In the genomic region with DNA sequence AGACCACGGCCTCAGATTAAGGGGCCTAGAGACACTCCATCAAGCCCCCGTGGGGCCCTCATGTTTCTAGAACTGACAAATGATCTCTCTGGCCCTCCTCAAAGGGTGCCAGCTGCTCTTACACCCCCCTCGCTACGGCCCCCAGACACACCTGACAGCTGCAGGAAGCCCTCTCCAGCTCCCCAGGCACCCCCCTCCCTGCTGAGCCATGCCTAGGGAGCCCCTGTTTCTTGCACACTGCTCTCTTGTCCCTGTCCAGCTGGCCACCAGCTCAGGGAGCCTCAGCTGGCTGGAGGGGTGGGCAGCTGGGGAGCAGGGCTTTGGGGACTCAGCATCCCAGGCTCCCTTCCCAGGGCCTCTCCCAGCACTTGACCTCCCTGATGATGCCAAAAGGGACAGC, we compare ENCODE assay signal across 9 cellular contexts. TPM values are rescaled to one million over a fixed set of nuclear protein-coding genes. Genes with fewer than 3 reads are reported as not detected.
DNase-seq lines count a peak whose midpoint lies in the region; ATAC-seq and TF ChIP-seq lines count a peak whose summit lies in the region.
"Had no signal": no experiment of that assay in that cellular context is flagged by ENCODE, and none has a peak within 500 bp of the region (broad histone marks: within the 10 kb centered on the region; RNA-seq: fewer than 3 reads in every experiment).

No MANE protein-coding gene starts in this region.

- no peak overlapping the region for H3K4me3 Mint-ChIP-seq in activated CD8-positive, alpha-beta memory T cell treated with anti-CD3 and anti-CD28 coated beads, Interleukin-2, amount 10 ng/mL, durations not matched to agents 7 days and 5 days
- H3K4me3 Mint-ChIP-seq in brain, result peak overlapping the region in 4 of 5 experiments; percentile 85 to 91 (median 86)
- no peak overlapping the region for H3K4me3 Mint-ChIP-seq in activated naive CD4-positive, alpha-beta T cell treated with anti-CD3 and anti-CD28 coated beads, Interleukin-2, amount 10 ng/mL, durations not matched to agents 7 days and 5 days

- H3K4me1 Mint-ChIP-seq in activated CD8-positive, alpha-beta memory T cell treated with anti-CD3 and anti-CD28 coated beads, Interleukin-2, amount 10 ng/mL, durations not matched to agents 7 days and 5 days, result peaks cover 32% of the 10 kb centered on the region
- peaks cover 88% of the 10 kb centered on the region for H3K4me1 Mint-ChIP-seq in brain
- peaks cover 36% of the 10 kb centered on the region for H3K4me1 Mint-ChIP-seq in activated naive CD4-positive, alpha-beta T cell treated with anti-CD3 and anti-CD28 coated beads, Interleukin-2, amount 10 ng/mL, durations not matched to agents 7 days and 5 days

- H3K27ac Mint-ChIP-seq in activated CD8-positive, alpha-beta memory T cell treated with anti-CD3 and anti-CD28 coated beads, Interleukin-2, amount 10 ng/mL, durations not matched to agents 7 days and 5 days, result peak overlapping the region; percentile 5
- peak overlapping the region; percentile 36 to 96 (median 89) for H3K27ac Mint-ChIP-seq in brain
- no peak overlapping the region for H3K27ac Mint-ChIP-seq in activated naive CD4-positive, alpha-beta T cell treated with anti-CD3 and anti-CD28 coated beads, Interleukin-2, amount 10 ng/mL, durations not matched to agents 7 days and 5 days

- WGBS in tibial nerve, 2 donors, result 58 to 61% methylated on average over 4 of the region's 4 CpGs

- intact Hi-C loops in mucosa of descending colon (cut with DNase I, micrococcal nuclease), result no loop called here

- no peaks in the 10 kb centered on the region for H3K27me3 ChIP-seq in tibial nerve

- no peak for ATAC-seq in activated CD8-positive, alpha-beta memory T cell treated with anti-CD3 and anti-CD28 coated beads, Interleukin-2, amount 10 ng/mL, durations not matched to agents 7 days and 5 days
- ATAC-seq in mucosa of descending colon, result no peak

- DNase-seq in activated CD8-positive, alpha-beta memory T cell treated with anti-CD3 and anti-CD28 coated beads, Interleukin-2, amount 10 ng/mL, durations not matched to agents 7 days and 5 days, result no peak
- DNase-seq in activated CD8-positive, alpha-beta memory T cell treated with anti-CD3 and anti-CD28 coated beads, Interleukin-2, amount 50 U/mL, for 48 hours, result no peak
- DNase-seq in mucosa of descending colon, result peak in 2 of 3 donors; percentile 30 to 46
- DNase-seq in tibial nerve (ENCODE audit: low spot score in 2 of 2), result no peak
- no peak for DNase-seq in GM19240 (ENCODE audit: insufficient read length, low spot score)
- DNase-seq in NCI-H1694 (lab: John Stamatoyannopoulos, UW), result no peak
- DNase-seq in activated naive CD4-positive, alpha-beta T cell treated with anti-CD3 and anti-CD28 coated beads, Interleukin-2, amount 10 ng/mL, durations not matched to agents 7 days and 5 days, result no peak
- DNase-seq: NCI-H1105 had no signal

- H3K4me3 ChIP-seq in mucosa of descending colon (no peak overlapping the region), tibial nerve (no peak overlapping the region)

- H3K9me3 Mint-ChIP-seq in activated CD8-positive, alpha-beta memory T cell treated with anti-CD3 and anti-CD28 coated beads, Interleukin-2, amount 10 ng/mL, durations not matched to agents 7 days and 5 days (ENCODE audit: low read depth), result no peaks in the 10 kb centered on the region
- peaks cover 0 to 3% (median 0%) of the 10 kb centered on the region in 5 experiments for H3K9me3 Mint-ChIP-seq in brain
- no peaks in the 10 kb centered on the region for H3K9me3 Mint-ChIP-seq in activated naive CD4-positive, alpha-beta T cell treated with anti-CD3 and anti-CD28 coated beads, Interleukin-2, amount 10 ng/mL, durations not matched to agents 7 days and 5 days

- no peaks in the 10 kb centered on the region for H3K9me3 ChIP-seq in mucosa of descending colon
- no peaks in the 10 kb centered on the region for H3K9me3 ChIP-seq in tibial nerve

- TF ChIP-seq EP300 in tibial nerve (IDR thresholded peaks at IDR 0.05), result no peak

- no peak for TF ChIP-seq POLR2A in tibial nerve (IDR thresholded peaks at IDR 0.05)

- H3K36me3 ChIP-seq in mucosa of descending colon (ENCODE audit: low read depth) (no peaks in the 10 kb centered on the region), tibial nerve (no peaks in the 10 kb centered on the region)

- peak overlapping the region; percentile 41 to 98 (median 80) for H3K27ac ChIP-seq in tibial nerve

- H3K36me3 Mint-ChIP-seq in activated CD8-positive, alpha-beta memory T cell treated with anti-CD3 and anti-CD28 coated beads, Interleukin-2, amount 10 ng/mL, durations not matched to agents 7 days and 5 days, result no peaks in the 10 kb centered on the region
- no peaks in the 10 kb centered on the region for H3K36me3 Mint-ChIP-seq in brain
- H3K36me3 Mint-ChIP-seq in activated naive CD4-positive, alpha-beta T cell treated with anti-CD3 and anti-CD28 coated beads, Interleukin-2, amount 10 ng/mL, durations not matched to agents 7 days and 5 days, result peaks cover 14% of the 10 kb centered on the region

- no peak for TF ChIP-seq CTCF in brain (conservative IDR thresholded peaks at IDR 0.05)
- TF ChIP-seq CTCF in mucosa of descending colon (IDR thresholded peaks at IDR 0.05), result no peak
- no peak for TF ChIP-seq CTCF in tibial nerve (IDR thresholded peaks at IDR 0.05)

- H3K27me3 Mint-ChIP-seq in activated CD8-positive, alpha-beta memory T cell treated with anti-CD3 and anti-CD28 coated beads, Interleukin-2, amount 10 ng/mL, durations not matched to agents 7 days and 5 days, result no peaks in the 10 kb centered on the region
- peaks cover 4% of the 10 kb centered on the region for H3K27me3 Mint-ChIP-seq in brain
- no peaks in the 10 kb centered on the region for H3K27me3 Mint-ChIP-seq in activated naive CD4-positive, alpha-beta T cell treated with anti-CD3 and anti-CD28 coated beads, Interleukin-2, amount 10 ng/mL, durations not matched to agents 7 days and 5 days

- H3K4me1 ChIP-seq in mucosa of descending colon (ENCODE audit: low read depth), result peaks cover 21% of the 10 kb centered on the region
- peaks cover 0 to 83% (median 48%) of the 10 kb centered on the region in 4 donors for H3K4me1 ChIP-seq in tibial nerve

- CTCF ChIA-PET in activated CD8-positive, alpha-beta memory T cell treated with anti-CD3 and anti-CD28 coated beads, Interleukin-2, amount 10 ng/mL, durations not matched to agents 7 days and 5 days (lab: Charles Lee), result interaction anchor here (1.6 to 12.6 kb wide), 10 partner anchors 8 to 79 kb away, joined by 3 to 192 read pairs (median 24); a partner anchor contains a TSS
- CTCF ChIA-PET in activated naive CD4-positive, alpha-beta T cell treated with anti-CD3 and anti-CD28 coated beads, Interleukin-2, amount 10 ng/mL, durations not matched to agents 7 days and 5 days (lab: Charles Lee), result interaction anchor here (0.9 to 7.9 kb wide), 7 partner anchors 9 to 43 kb away, joined by 4 to 118 read pairs (median 22); a partner anchor contains a TSS

RNA-seq across cellular contexts. Expression of a gene that starts 14.8 kb away (rescaled TPM):
- total RNA-seq in activated CD8-positive, alpha-beta memory T cell treated with anti-CD3 and anti-CD28 coated beads, Interleukin-2, amount 10 ng/mL, durations not matched to agents 7 days and 5 days, result 100 to 1,000 TPM; 150 to 177 TPM
- 59.9 TPM for polyA plus RNA-seq in brain (ENCODE audit: insufficient read depth, low read depth, low replicate concordance)
- total RNA-seq in mucosa of descending colon (10 to 100 TPM; 16.8 to 61.1 (median 28.0) TPM), tibial nerve (10 to 100 TPM; 22.2 to 81.9 (median 34.0) TPM)

Comparison
In these comparisons a context has a peak if more than half of its experiments do, and no peak if none do; other contexts are left out.
1. DNase-seq: peak in mucosa of descending colon (2 of 3); none in activated CD8-positive, alpha-beta memory T cell treated with anti-CD3 and anti-CD28 coated beads, Interleukin-2, amount 10 ng/mL, durations not matched to agents 7 days and 5 days (single experiment), activated CD8-positive, alpha-beta memory T cell treated with anti-CD3 and anti-CD28 coated beads, Interleukin-2, amount 50 U/mL, for 48 hours (single experiment), tibial nerve (0 of 2), GM19240 (single experiment), NCI-H1694 (single experiment) and activated naive CD4-positive, alpha-beta T cell treated with anti-CD3 and anti-CD28 coated beads, Interleukin-2, amount 10 ng/mL, durations not matched to agents 7 days and 5 days (single experiment).
2. H3K4me3 Mint-ChIP-seq: peak in brain (4 of 5); none in activated CD8-positive, alpha-beta memory T cell treated with anti-CD3 and anti-CD28 coated beads, Interleukin-2, amount 10 ng/mL, durations not matched to agents 7 days and 5 days (single experiment) and activated naive CD4-positive, alpha-beta T cell treated with anti-CD3 and anti-CD28 coated beads, Interleukin-2, amount 10 ng/mL, durations not matched to agents 7 days and 5 days (single experiment).